14 cellular contexts compared by ENCODE assay signal in genomic region chrX:151402719-151403390, GRCh38. TPM values are rescaled to one million over a fixed set of nuclear protein-coding genes. Genes with fewer than 3 reads are reported as not detected.
DNase-seq lines count a peak whose midpoint lies in the region; ATAC-seq and TF ChIP-seq lines count a peak whose summit lies in the region.
"Had no signal": no experiment of that assay in that cellular context is flagged by ENCODE, and none has a peak within 500 bp of the region (broad histone marks: within the 10 kb centered on the region; RNA-seq: fewer than 3 reads in every experiment).

No MANE protein-coding gene starts in this region.

- TF ChIP-seq POLR2A in body of pancreas (IDR thresholded peaks at IDR 0.05) (no peak), Peyer's patch (IDR thresholded peaks at IDR 0.05) (no peak)

- H3K27ac ChIP-seq in DND-41 (ENCODE audit: low read length), result no peak overlapping the region
- no peak overlapping the region for H3K27ac ChIP-seq in body of pancreas
- H3K27ac ChIP-seq in lower lobe of right lung, result no peak overlapping the region
- H3K27ac ChIP-seq in Peyer's patch, result no peak overlapping the region
- H3K27ac ChIP-seq: dorsolateral prefrontal cortex had no signal

- intact Hi-C loops in body of pancreas (cut with DNase I) (no loop called here), lower lobe of right lung (cut with DNase I) (no loop called here)

- no peak overlapping the region for H2AFZ ChIP-seq in DND-41 (ENCODE audit: low read depth, low read length)

- H3K9me3 ChIP-seq in DND-41 (ENCODE audit: insufficient read depth, low read length, severe bottlenecking), result no peaks in the 10 kb centered on the region
- no peaks in the 10 kb centered on the region for H3K9me3 ChIP-seq in body of pancreas
- H3K9me3 ChIP-seq in lower lobe of right lung, result no peaks in the 10 kb centered on the region
- no peaks in the 10 kb centered on the region for H3K9me3 ChIP-seq in Peyer's patch

- H3K4me1 ChIP-seq in DND-41 (ENCODE audit: insufficient read depth, low read length), result peaks cover 19% of the 10 kb centered on the region
- H3K4me1 ChIP-seq in body of pancreas, result peaks cover 11% of the 10 kb centered on the region
- H3K4me1 ChIP-seq in lower lobe of right lung, result peaks cover 5% of the 10 kb centered on the region
- H3K4me1 ChIP-seq in Peyer's patch, result peaks cover 0 to 7% (median 0%) of the 10 kb centered on the region in 4 donors

- peaks cover 45% of the 10 kb centered on the region for H4K20me1 ChIP-seq in DND-41 (ENCODE audit: insufficient read depth, low read length)

- 0 to 29% methylated on average over 1 to 13 of the region's 22 CpGs for WGBS in body of pancreas, 2 donors

- no peak overlapping the region for H3K9ac ChIP-seq in DND-41 (ENCODE audit: low read depth, low read length)

- peaks cover 82% of the 10 kb centered on the region for H3K79me2 ChIP-seq in DND-41 (ENCODE audit: insufficient read depth, low read length)

- H3K36me3 ChIP-seq in DND-41 (ENCODE audit: insufficient read depth, low read length), result peaks cover 43% of the 10 kb centered on the region
- no peaks in the 10 kb centered on the region for H3K36me3 ChIP-seq in body of pancreas (replicated peaks in 1 of 2; ENCODE audit: insufficient read depth in 1 of 2, low read depth in 2 of 2)
- peaks cover 9% of the 10 kb centered on the region for H3K36me3 ChIP-seq in lower lobe of right lung
- H3K36me3 ChIP-seq in Peyer's patch, result no peaks in the 10 kb centered on the region

- TF ChIP-seq CTCF in DND-41 (IDR thresholded peaks at IDR 0.05; ENCODE audit: borderline replicate concordance, extremely low read depth, low read length, poor library complexity, severe bottlenecking), result no peak
- peak in 5 of 7 experiments; percentile 8 to 31 (median 25) for TF ChIP-seq CTCF in body of pancreas (IDR thresholded peaks at IDR 0.05)
- no peak for TF ChIP-seq CTCF in lower lobe of right lung (IDR thresholded peaks at IDR 0.05)
- TF ChIP-seq CTCF in Peyer's patch (IDR thresholded peaks at IDR 0.05), result no peak

- no peak for ATAC-seq in DND-41 (ENCODE audit: insufficient read depth, low read depth)
- peak; percentile 87 for ATAC-seq in body of pancreas
- peak in 1 of 2 donors; percentile 43 for ATAC-seq in lower lobe of right lung

- peak overlapping the region; percentile 22; the same call in 1 of the 2 replicates for H3K4me2 ChIP-seq in DND-41 (ENCODE audit: insufficient read depth, low read length)

- DNase-seq in DND-41 (no peak), NCI-H2029 treated with DMSO at 0.1 percent for 48 hours (lab: John Stamatoyannopoulos, UW) (peak; percentile 23), body of pancreas (peak; percentile 69 to 82 (median 74)), lower lobe of right lung (peak; percentile 42), AG08396 (ENCODE audit: low spot score) (no peak), UCSD-AML1 (lab: John Stamatoyannopoulos, UW; ENCODE audit: unreplicated experiment) (no peak), Peyer's patch (no peak)
- DNase-seq in activated CD4-positive, CD25-positive, alpha-beta regulatory T cell treated with anti-CD3 and anti-CD28 coated beads, Interleukin-2, amount 50 U/mL, for 72 hours, result no peak
- DNase-seq: activated B cell treated with CpG ODN at 0.5 μM for 24 hours; activated T-cell treated with anti-CD3 and anti-CD28 coated beads, Interleukin-2, amount 50 U/mL, for 24 hours; DMS79 treated with DMSO at 0.1 percent for 48 hours; NCI-H1694; stimulated activated CD4-positive, alpha-beta T cell treated with anti-CD3 and anti-CD28 coated beads, Interleukin-2, amount 100 ng/mL, for 24 hours had no signal

- H3K27me3 ChIP-seq in DND-41 (ENCODE audit: insufficient read depth, low read length, poor library complexity) (no peaks in the 10 kb centered on the region), body of pancreas (no peaks in the 10 kb centered on the region), lower lobe of right lung (ENCODE audit: low read depth) (no peaks in the 10 kb centered on the region), Peyer's patch (no peaks in the 10 kb centered on the region)

- H3K4me3 ChIP-seq in DND-41 (ENCODE audit: low read depth in 1 of 2, low read length in 2 of 2) (no peak overlapping the region), body of pancreas (no peak overlapping the region), lower lobe of right lung (no peak overlapping the region), Peyer's patch (no peak overlapping the region)

RNA-seq across cellular contexts. Expression of gene VMA21, which starts 5.8 kb away (rescaled TPM):
- total RNA-seq in body of pancreas (10 to 100 TPM in 1 of 2 donors, 1 to 10 TPM in 1; 9.9 to 17.1 TPM), lower lobe of right lung (28.1 TPM), Peyer's patch (10 to 100 TPM in 3 of 4 donors, 1 to 10 TPM in 1; 7.2 to 19.0 (median 13.6) TPM)

Comparison
In these comparisons a context has a peak if more than half of its experiments do, and no peak if none do; other contexts are left out.
1. DNase-seq: peak in NCI-H2029 treated with DMSO at 0.1 percent for 48 hours (single experiment), body of pancreas (4 of 4) and lower lobe of right lung (single experiment); none in DND-41 (single experiment), AG08396 (single experiment), UCSD-AML1 (single experiment), activated CD4-positive, CD25-positive, alpha-beta regulatory T cell treated with anti-CD3 and anti-CD28 coated beads, Interleukin-2, amount 50 U/mL, for 72 hours (single experiment) and Peyer's patch (0 of 3).
2. CTCF ChIP-seq: peak in body of pancreas (5 of 7); none in DND-41 (single experiment), lower lobe of right lung (single experiment) and Peyer's patch (0 of 6).